In the genomic region with DNA sequence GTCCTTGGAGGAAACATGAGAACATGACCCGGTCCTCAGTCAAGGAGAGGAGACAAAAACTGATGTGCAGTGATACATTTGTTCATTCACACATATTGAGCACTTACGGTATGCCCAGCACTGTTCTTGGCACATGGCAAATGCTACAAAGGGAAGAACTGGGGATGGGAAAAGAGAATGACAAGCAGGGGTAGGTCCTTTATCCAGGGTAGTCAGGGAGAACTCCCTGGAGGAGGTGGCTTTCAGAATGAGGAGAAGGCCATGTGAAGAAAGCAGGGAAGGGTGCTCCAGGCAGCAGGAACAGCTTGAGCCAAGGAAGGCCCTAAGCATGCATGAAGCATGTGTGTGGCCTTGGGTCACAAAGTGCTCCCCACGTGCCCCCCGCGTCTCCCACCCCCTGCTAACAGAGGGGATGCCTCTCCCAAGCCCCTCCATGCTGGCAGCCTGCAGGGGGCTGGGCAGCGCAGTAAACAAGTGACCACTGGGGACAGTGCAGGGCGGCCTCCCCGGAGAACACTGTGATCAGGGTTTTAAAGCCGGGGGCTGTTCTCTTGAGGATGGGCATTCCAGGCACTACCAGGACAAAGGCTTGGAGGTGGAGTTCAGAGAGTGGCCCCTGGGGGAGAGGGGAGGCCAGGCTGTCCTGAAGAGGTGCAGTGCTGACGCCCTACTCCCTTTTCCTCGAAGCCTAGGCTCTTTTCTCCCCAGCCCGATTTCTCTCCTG, we compare ENCODE assay signal across 1 cellular context.
TF ChIP-seq lines count a peak whose summit lies in the region.

No MANE protein-coding gene starts in this region.

TF ChIP-seq in GM23338, 12 proteins besides CTCF, POLR2A, EP300 and RAD21 (continued from another document):
- TF ChIP-seq, protein P1, sequence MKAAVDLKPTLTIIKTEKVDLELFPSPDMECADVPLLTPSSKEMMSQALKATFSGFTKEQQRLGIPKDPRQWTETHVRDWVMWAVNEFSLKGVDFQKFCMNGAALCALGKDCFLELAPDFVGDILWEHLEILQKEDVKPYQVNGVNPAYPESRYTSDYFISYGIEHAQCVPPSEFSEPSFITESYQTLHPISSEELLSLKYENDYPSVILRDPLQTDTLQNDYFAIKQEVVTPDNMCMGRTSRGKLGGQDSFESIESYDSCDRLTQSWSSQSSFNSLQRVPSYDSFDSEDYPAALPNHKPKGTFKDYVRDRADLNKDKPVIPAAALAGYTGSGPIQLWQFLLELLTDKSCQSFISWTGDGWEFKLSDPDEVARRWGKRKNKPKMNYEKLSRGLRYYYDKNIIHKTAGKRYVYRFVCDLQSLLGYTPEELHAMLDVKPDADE (IDR thresholded peaks at IDR 0.05): no peak
- TF ChIP-seq POLR2AphosphoS5 (IDR thresholded peaks at IDR 0.05; ENCODE audit: low read depth) (no peak), ZNF331 (CRISPR knock-in tag; IDR thresholded peaks at IDR 0.05; ENCODE audit: low read depth) (no peak), EZH2phosphoT487 (IDR thresholded peaks at IDR 0.05; ENCODE audit: unreplicated experiment) (no peak)
- TF ChIP-seq, protein P2, sequence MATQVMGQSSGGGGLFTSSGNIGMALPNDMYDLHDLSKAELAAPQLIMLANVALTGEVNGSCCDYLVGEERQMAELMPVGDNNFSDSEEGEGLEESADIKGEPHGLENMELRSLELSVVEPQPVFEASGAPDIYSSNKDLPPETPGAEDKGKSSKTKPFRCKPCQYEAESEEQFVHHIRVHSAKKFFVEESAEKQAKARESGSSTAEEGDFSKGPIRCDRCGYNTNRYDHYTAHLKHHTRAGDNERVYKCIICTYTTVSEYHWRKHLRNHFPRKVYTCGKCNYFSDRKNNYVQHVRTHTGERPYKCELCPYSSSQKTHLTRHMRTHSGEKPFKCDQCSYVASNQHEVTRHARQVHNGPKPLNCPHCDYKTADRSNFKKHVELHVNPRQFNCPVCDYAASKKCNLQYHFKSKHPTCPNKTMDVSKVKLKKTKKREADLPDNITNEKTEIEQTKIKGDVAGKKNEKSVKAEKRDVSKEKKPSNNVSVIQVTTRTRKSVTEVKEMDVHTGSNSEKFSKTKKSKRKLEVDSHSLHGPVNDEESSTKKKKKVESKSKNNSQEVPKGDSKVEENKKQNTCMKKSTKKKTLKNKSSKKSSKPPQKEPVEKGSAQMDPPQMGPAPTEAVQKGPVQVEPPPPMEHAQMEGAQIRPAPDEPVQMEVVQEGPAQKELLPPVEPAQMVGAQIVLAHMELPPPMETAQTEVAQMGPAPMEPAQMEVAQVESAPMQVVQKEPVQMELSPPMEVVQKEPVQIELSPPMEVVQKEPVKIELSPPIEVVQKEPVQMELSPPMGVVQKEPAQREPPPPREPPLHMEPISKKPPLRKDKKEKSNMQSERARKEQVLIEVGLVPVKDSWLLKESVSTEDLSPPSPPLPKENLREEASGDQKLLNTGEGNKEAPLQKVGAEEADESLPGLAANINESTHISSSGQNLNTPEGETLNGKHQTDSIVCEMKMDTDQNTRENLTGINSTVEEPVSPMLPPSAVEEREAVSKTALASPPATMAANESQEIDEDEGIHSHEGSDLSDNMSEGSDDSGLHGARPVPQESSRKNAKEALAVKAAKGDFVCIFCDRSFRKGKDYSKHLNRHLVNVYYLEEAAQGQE (IDR thresholded peaks at IDR 0.05; ENCODE audit: unreplicated experiment): no peak
- TF ChIP-seq, protein P3, sequence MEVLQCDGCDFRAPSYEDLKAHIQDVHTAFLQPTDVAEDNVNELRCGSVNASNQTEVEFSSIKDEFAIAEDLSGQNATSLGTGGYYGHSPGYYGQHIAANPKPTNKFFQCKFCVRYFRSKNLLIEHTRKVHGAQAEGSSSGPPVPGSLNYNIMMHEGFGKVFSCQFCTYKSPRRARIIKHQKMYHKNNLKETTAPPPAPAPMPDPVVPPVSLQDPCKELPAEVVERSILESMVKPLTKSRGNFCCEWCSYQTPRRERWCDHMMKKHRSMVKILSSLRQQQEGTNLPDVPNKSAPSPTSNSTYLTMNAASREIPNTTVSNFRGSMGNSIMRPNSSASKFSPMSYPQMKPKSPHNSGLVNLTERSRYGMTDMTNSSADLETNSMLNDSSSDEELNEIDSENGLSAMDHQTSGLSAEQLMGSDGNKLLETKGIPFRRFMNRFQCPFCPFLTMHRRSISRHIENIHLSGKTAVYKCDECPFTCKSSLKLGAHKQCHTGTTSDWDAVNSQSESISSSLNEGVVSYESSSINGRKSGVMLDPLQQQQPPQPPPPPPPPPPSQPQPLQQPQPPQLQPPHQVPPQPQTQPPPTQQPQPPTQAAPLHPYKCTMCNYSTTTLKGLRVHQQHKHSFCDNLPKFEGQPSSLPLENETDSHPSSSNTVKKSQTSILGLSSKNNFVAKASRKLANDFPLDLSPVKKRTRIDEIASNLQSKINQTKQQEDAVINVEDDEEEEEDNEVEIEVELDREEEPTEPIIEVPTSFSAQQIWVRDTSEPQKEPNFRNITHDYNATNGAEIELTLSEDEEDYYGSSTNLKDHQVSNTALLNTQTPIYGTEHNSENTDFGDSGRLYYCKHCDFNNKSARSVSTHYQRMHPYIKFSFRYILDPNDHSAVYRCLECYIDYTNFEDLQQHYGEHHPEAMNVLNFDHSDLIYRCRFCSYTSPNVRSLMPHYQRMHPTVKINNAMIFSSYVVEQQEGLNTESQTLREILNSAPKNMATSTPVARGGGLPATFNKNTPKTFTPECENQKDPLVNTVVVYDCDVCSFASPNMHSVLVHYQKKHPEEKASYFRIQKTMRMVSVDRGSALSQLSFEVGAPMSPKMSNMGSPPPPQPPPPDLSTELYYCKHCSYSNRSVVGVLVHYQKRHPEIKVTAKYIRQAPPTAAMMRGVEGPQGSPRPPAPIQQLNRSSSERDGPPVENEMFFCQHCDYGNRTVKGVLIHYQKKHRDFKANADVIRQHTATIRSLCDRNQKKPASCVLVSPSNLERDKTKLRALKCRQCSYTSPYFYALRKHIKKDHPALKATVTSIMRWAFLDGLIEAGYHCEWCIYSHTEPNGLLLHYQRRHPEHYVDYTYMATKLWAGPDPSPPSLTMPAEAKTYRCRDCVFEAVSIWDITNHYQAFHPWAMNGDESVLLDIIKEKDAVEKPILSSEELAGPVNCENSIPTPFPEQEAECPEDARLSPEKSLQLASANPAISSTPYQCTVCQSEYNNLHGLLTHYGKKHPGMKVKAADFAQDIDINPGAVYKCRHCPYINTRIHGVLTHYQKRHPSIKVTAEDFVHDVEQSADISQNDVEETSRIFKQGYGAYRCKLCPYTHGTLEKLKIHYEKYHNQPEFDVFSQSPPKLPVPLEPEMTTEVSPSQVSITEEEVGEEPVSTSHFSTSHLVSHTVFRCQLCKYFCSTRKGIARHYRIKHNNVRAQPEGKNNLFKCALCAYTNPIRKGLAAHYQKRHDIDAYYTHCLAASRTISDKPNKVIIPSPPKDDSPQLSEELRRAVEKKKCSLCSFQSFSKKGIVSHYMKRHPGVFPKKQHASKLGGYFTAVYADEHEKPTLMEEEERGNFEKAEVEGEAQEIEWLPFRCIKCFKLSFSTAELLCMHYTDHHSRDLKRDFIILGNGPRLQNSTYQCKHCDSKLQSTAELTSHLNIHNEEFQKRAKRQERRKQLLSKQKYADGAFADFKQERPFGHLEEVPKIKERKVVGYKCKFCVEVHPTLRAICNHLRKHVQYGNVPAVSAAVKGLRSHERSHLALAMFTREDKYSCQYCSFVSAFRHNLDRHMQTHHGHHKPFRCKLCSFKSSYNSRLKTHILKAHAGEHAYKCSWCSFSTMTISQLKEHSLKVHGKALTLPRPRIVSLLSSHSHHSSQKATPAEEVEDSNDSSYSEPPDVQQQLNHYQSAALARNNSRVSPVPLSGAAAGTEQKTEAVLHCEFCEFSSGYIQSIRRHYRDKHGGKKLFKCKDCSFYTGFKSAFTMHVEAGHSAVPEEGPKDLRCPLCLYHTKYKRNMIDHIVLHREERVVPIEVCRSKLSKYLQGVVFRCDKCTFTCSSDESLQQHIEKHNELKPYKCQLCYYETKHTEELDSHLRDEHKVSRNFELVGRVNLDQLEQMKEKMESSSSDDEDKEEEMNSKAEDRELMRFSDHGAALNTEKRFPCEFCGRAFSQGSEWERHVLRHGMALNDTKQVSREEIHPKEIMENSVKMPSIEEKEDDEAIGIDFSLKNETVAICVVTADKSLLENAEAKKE (CRISPR knock-in tag; IDR thresholded peaks at IDR 0.05): no peak
TF ChIP-seq in GM23338: peak in this region for 0.
